In the genomic region with DNA sequence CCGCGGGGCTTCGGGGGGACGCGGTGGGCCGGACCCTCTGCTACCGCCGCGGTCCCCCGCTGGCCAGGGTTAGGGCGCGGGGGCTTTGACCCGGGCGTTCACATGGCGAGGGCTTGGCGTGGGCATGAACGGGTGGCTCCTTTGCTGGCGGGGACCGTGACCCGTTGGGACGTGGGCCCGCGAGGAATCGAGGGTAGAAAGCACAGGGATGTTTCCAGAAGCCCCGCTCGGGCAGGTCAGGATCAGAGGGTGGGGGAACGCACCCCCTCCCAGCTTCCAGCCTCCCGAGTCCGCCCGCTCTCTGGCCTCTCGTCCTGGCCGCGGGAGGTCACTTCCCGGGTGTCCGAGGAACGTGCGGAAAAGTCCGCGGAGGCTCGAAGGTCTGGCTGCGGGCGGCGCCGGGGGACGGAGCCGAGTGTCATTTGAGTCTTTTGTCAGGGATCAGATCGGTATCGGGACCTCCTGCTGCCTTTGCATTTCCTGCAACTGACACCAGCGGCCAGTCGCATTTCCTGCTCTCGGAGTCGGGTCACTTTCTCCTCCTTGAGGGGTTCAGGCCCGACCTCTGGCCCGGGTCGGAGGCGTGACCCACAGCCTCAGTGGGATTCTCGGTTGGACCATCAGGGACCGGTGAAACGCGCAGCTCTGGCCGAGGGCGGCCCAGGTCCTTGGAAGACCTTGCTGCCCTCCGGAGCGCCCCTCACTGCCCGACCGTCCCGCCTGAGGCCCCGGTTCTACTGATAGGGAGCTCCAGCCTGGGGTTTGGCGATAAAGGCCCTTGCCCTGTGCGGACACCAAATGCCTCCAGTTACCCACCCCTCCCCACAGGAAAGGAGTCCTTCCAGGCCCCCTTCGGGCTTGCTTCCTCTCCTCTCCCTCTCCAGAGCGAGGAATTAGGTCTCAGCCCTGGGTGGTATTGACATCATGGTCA, we compare ENCODE assay signal across 1 cellular context.
A peak's percentile ranks its signal among the peaks of the same experiment; 100 is the strongest.
TF ChIP-seq lines count a peak whose summit lies in the region.

No MANE protein-coding gene starts in this region.

TF ChIP-seq in GM23338, 12 proteins besides CTCF, POLR2A, EP300 and RAD21 (continued from another document):
- TF ChIP-seq ZNF331 (CRISPR knock-in tag; IDR thresholded peaks at IDR 0.05; ENCODE audit: low read depth) = no peak
- TF ChIP-seq, protein P1, sequence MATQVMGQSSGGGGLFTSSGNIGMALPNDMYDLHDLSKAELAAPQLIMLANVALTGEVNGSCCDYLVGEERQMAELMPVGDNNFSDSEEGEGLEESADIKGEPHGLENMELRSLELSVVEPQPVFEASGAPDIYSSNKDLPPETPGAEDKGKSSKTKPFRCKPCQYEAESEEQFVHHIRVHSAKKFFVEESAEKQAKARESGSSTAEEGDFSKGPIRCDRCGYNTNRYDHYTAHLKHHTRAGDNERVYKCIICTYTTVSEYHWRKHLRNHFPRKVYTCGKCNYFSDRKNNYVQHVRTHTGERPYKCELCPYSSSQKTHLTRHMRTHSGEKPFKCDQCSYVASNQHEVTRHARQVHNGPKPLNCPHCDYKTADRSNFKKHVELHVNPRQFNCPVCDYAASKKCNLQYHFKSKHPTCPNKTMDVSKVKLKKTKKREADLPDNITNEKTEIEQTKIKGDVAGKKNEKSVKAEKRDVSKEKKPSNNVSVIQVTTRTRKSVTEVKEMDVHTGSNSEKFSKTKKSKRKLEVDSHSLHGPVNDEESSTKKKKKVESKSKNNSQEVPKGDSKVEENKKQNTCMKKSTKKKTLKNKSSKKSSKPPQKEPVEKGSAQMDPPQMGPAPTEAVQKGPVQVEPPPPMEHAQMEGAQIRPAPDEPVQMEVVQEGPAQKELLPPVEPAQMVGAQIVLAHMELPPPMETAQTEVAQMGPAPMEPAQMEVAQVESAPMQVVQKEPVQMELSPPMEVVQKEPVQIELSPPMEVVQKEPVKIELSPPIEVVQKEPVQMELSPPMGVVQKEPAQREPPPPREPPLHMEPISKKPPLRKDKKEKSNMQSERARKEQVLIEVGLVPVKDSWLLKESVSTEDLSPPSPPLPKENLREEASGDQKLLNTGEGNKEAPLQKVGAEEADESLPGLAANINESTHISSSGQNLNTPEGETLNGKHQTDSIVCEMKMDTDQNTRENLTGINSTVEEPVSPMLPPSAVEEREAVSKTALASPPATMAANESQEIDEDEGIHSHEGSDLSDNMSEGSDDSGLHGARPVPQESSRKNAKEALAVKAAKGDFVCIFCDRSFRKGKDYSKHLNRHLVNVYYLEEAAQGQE (IDR thresholded peaks at IDR 0.05; ENCODE audit: unreplicated experiment) = peak; percentile 1
- TF ChIP-seq, protein P2, sequence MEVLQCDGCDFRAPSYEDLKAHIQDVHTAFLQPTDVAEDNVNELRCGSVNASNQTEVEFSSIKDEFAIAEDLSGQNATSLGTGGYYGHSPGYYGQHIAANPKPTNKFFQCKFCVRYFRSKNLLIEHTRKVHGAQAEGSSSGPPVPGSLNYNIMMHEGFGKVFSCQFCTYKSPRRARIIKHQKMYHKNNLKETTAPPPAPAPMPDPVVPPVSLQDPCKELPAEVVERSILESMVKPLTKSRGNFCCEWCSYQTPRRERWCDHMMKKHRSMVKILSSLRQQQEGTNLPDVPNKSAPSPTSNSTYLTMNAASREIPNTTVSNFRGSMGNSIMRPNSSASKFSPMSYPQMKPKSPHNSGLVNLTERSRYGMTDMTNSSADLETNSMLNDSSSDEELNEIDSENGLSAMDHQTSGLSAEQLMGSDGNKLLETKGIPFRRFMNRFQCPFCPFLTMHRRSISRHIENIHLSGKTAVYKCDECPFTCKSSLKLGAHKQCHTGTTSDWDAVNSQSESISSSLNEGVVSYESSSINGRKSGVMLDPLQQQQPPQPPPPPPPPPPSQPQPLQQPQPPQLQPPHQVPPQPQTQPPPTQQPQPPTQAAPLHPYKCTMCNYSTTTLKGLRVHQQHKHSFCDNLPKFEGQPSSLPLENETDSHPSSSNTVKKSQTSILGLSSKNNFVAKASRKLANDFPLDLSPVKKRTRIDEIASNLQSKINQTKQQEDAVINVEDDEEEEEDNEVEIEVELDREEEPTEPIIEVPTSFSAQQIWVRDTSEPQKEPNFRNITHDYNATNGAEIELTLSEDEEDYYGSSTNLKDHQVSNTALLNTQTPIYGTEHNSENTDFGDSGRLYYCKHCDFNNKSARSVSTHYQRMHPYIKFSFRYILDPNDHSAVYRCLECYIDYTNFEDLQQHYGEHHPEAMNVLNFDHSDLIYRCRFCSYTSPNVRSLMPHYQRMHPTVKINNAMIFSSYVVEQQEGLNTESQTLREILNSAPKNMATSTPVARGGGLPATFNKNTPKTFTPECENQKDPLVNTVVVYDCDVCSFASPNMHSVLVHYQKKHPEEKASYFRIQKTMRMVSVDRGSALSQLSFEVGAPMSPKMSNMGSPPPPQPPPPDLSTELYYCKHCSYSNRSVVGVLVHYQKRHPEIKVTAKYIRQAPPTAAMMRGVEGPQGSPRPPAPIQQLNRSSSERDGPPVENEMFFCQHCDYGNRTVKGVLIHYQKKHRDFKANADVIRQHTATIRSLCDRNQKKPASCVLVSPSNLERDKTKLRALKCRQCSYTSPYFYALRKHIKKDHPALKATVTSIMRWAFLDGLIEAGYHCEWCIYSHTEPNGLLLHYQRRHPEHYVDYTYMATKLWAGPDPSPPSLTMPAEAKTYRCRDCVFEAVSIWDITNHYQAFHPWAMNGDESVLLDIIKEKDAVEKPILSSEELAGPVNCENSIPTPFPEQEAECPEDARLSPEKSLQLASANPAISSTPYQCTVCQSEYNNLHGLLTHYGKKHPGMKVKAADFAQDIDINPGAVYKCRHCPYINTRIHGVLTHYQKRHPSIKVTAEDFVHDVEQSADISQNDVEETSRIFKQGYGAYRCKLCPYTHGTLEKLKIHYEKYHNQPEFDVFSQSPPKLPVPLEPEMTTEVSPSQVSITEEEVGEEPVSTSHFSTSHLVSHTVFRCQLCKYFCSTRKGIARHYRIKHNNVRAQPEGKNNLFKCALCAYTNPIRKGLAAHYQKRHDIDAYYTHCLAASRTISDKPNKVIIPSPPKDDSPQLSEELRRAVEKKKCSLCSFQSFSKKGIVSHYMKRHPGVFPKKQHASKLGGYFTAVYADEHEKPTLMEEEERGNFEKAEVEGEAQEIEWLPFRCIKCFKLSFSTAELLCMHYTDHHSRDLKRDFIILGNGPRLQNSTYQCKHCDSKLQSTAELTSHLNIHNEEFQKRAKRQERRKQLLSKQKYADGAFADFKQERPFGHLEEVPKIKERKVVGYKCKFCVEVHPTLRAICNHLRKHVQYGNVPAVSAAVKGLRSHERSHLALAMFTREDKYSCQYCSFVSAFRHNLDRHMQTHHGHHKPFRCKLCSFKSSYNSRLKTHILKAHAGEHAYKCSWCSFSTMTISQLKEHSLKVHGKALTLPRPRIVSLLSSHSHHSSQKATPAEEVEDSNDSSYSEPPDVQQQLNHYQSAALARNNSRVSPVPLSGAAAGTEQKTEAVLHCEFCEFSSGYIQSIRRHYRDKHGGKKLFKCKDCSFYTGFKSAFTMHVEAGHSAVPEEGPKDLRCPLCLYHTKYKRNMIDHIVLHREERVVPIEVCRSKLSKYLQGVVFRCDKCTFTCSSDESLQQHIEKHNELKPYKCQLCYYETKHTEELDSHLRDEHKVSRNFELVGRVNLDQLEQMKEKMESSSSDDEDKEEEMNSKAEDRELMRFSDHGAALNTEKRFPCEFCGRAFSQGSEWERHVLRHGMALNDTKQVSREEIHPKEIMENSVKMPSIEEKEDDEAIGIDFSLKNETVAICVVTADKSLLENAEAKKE (CRISPR knock-in tag; IDR thresholded peaks at IDR 0.05) = no peak
- TF ChIP-seq POLR2AphosphoS5 (IDR thresholded peaks at IDR 0.05; ENCODE audit: low read depth) = peak; percentile 28
TF ChIP-seq in GM23338: peak in this region for 3.
